ENCODE assay signal across 1 cellular context in the genomic region with DNA sequence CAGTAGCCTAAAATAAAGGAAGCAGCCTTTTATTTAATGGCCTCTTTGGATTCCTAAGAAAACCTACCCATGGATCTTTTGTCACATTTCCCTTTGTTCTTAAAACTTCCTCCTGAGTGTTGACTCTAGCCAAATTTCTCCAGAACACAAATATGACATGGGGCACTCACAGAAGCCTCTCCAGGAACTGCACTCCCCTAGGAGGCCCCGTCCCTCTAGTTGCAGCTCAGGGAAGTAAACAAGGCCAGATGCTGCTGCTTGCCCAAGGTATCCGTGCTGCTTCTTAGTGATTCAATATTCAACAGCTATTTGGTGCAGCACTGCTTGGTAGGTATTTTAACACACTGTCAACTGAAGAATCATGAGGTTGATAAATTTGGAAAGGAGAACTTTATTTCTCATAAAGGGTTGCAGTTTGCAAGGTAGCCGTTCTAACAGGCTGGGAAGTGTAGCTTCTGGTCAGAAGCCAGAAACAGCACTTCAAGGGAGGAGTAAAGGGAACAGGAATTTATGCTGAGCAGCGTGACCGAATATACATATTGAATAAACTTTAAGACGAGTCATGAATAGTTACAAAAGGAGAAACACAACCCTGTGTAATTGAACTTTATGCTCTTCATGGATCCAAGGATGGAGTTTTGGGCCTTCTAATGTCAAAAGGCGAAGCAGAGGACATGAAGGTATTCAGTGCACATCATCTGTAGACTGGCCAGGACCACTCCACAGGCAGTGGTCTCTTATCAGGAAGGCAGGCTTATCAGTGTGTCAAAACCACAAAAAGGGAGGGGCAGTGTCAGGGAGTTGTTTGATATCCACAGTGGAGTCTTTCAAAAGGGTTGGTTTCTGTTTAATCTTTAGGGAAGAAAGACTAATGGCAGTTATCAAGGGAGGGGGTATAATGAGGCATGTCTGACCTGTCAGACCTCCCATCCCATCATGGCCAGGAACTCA.
A peak's percentile ranks its signal among the peaks of the same experiment; 100 is the strongest.
TF ChIP-seq lines count a peak whose summit lies in the region.

No MANE protein-coding gene starts in this region.

TF ChIP-seq in K562, 482 proteins besides CTCF, POLR2A, EP300 and RAD21 (continued from another document and continues in another):
- no peak for TF ChIP-seq NFXL1 (CRISPR knock-in tag; IDR thresholded peaks at IDR 0.05)
- TF ChIP-seq MEF2D (tag; conservative IDR thresholded peaks at IDR 0.05; ENCODE audit: low read depth) = no peak
- TF ChIP-seq, protein P1, sequence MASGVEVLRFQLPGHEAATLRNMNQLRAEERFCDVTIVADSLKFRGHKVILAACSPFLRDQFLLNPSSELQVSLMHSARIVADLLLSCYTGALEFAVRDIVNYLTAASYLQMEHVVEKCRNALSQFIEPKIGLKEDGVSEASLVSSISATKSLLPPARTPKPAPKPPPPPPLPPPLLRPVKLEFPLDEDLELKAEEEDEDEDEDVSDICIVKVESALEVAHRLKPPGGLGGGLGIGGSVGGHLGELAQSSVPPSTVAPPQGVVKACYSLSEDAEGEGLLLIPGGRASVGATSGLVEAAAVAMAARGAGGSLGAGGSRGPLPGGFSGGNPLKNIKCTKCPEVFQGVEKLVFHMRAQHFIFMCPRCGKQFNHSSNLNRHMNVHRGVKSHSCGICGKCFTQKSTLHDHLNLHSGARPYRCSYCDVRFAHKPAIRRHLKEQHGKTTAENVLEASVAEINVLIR (CRISPR knock-in tag; IDR thresholded peaks at IDR 0.05) = no peak
- TF ChIP-seq, protein P2, sequence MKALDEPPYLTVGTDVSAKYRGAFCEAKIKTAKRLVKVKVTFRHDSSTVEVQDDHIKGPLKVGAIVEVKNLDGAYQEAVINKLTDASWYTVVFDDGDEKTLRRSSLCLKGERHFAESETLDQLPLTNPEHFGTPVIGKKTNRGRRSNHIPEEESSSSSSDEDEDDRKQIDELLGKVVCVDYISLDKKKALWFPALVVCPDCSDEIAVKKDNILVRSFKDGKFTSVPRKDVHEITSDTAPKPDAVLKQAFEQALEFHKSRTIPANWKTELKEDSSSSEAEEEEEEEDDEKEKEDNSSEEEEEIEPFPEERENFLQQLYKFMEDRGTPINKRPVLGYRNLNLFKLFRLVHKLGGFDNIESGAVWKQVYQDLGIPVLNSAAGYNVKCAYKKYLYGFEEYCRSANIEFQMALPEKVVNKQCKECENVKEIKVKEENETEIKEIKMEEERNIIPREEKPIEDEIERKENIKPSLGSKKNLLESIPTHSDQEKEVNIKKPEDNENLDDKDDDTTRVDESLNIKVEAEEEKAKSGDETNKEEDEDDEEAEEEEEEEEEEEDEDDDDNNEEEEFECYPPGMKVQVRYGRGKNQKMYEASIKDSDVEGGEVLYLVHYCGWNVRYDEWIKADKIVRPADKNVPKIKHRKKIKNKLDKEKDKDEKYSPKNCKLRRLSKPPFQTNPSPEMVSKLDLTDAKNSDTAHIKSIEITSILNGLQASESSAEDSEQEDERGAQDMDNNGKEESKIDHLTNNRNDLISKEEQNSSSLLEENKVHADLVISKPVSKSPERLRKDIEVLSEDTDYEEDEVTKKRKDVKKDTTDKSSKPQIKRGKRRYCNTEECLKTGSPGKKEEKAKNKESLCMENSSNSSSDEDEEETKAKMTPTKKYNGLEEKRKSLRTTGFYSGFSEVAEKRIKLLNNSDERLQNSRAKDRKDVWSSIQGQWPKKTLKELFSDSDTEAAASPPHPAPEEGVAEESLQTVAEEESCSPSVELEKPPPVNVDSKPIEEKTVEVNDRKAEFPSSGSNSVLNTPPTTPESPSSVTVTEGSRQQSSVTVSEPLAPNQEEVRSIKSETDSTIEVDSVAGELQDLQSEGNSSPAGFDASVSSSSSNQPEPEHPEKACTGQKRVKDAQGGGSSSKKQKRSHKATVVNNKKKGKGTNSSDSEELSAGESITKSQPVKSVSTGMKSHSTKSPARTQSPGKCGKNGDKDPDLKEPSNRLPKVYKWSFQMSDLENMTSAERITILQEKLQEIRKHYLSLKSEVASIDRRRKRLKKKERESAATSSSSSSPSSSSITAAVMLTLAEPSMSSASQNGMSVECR (CRISPR knock-in tag; IDR thresholded peaks at IDR 0.05) = no peak
- no peak for TF ChIP-seq BCL6 (CRISPR knock-in tag; IDR thresholded peaks at IDR 0.05)
- TF ChIP-seq ZNF764 (CRISPR knock-in tag; IDR thresholded peaks at IDR 0.05; ENCODE audit: low read depth) = no peak
- TF ChIP-seq, protein P3, sequence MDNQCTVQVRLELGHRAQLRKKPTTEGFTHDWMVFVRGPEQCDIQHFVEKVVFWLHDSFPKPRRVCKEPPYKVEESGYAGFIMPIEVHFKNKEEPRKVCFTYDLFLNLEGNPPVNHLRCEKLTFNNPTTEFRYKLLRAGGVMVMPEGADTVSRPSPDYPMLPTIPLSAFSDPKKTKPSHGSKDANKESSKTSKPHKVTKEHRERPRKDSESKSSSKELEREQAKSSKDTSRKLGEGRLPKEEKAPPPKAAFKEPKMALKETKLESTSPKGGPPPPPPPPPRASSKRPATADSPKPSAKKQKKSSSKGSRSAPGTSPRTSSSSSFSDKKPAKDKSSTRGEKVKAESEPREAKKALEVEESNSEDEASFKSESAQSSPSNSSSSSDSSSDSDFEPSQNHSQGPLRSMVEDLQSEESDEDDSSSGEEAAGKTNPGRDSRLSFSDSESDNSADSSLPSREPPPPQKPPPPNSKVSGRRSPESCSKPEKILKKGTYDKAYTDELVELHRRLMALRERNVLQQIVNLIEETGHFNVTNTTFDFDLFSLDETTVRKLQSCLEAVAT (IDR thresholded peaks at IDR 0.05) = peak in 1 of 2 experiments; percentile 95; a peak in 2 of 4 replicates
- TF ChIP-seq ZC3H4 (CRISPR knock-in tag; IDR thresholded peaks at IDR 0.05; ENCODE audit: borderline replicate concordance) = no peak
- TF ChIP-seq ZC3H8 (IDR thresholded peaks at IDR 0.05) = no peak
- TF ChIP-seq ATF7 (IDR thresholded peaks at IDR 0.05) = 0 out of 2 replicates have a peak, but pooled peaks have one; percentile 14
- TF ChIP-seq BRF1 (IDR thresholded peaks at IDR 0.05; ENCODE audit: borderline replicate concordance, extremely low read depth, insufficient read length) = no peak
- peak; percentile 94; the same call in 1 of the 2 replicates for TF ChIP-seq ESRRA (IDR thresholded peaks at IDR 0.05; ENCODE audit: borderline replicate concordance, low read depth)
- no peak for TF ChIP-seq HDAC6 (IDR thresholded peaks at IDR 0.05; ENCODE audit: low read depth, low read length)
- TF ChIP-seq, protein P4, sequence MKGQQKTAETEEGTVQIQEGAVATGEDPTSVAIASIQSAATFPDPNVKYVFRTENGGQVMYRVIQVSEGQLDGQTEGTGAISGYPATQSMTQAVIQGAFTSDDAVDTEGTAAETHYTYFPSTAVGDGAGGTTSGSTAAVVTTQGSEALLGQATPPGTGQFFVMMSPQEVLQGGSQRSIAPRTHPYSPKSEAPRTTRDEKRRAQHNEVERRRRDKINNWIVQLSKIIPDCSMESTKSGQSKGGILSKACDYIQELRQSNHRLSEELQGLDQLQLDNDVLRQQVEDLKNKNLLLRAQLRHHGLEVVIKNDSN (CRISPR knock-in tag; IDR thresholded peaks at IDR 0.05) = no peak
- TF ChIP-seq, protein P5, sequence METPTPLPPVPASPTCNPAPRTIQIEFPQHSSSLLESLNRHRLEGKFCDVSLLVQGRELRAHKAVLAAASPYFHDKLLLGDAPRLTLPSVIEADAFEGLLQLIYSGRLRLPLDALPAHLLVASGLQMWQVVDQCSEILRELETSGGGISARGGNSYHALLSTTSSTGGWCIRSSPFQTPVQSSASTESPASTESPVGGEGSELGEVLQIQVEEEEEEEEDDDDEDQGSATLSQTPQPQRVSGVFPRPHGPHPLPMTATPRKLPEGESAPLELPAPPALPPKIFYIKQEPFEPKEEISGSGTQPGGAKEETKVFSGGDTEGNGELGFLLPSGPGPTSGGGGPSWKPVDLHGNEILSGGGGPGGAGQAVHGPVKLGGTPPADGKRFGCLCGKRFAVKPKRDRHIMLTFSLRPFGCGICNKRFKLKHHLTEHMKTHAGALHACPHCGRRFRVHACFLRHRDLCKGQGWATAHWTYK (CRISPR knock-in tag; IDR thresholded peaks at IDR 0.05) = no peak
- TF ChIP-seq BACH1 (tag; IDR thresholded peaks at IDR 0.05) = no peak
- TF ChIP-seq ZFP30 (CRISPR knock-in tag; IDR thresholded peaks at IDR 0.05; ENCODE audit: borderline replicate concordance) = no peak
- no peak for TF ChIP-seq NELFE (IDR thresholded peaks at IDR 0.05; ENCODE audit: insufficient read depth, insufficient read length)
- TF ChIP-seq, protein P6, sequence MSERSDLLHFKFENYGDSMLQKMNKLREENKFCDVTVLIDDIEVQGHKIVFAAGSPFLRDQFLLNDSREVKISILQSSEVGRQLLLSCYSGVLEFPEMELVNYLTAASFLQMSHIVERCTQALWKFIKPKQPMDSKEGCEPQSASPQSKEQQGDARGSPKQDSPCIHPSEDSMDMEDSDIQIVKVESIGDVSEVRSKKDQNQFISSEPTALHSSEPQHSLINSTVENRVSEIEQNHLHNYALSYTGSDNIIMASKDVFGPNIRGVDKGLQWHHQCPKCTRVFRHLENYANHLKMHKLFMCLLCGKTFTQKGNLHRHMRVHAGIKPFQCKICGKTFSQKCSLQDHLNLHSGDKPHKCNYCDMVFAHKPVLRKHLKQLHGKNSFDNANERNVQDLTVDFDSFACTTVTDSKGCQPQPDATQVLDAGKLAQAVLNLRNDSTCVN (CRISPR knock-in tag; IDR thresholded peaks at IDR 0.05) = no peak
- TF ChIP-seq ZNF165 (CRISPR knock-in tag; IDR thresholded peaks at IDR 0.05; ENCODE audit: borderline replicate concordance) = no peak
- TF ChIP-seq, protein P7, sequence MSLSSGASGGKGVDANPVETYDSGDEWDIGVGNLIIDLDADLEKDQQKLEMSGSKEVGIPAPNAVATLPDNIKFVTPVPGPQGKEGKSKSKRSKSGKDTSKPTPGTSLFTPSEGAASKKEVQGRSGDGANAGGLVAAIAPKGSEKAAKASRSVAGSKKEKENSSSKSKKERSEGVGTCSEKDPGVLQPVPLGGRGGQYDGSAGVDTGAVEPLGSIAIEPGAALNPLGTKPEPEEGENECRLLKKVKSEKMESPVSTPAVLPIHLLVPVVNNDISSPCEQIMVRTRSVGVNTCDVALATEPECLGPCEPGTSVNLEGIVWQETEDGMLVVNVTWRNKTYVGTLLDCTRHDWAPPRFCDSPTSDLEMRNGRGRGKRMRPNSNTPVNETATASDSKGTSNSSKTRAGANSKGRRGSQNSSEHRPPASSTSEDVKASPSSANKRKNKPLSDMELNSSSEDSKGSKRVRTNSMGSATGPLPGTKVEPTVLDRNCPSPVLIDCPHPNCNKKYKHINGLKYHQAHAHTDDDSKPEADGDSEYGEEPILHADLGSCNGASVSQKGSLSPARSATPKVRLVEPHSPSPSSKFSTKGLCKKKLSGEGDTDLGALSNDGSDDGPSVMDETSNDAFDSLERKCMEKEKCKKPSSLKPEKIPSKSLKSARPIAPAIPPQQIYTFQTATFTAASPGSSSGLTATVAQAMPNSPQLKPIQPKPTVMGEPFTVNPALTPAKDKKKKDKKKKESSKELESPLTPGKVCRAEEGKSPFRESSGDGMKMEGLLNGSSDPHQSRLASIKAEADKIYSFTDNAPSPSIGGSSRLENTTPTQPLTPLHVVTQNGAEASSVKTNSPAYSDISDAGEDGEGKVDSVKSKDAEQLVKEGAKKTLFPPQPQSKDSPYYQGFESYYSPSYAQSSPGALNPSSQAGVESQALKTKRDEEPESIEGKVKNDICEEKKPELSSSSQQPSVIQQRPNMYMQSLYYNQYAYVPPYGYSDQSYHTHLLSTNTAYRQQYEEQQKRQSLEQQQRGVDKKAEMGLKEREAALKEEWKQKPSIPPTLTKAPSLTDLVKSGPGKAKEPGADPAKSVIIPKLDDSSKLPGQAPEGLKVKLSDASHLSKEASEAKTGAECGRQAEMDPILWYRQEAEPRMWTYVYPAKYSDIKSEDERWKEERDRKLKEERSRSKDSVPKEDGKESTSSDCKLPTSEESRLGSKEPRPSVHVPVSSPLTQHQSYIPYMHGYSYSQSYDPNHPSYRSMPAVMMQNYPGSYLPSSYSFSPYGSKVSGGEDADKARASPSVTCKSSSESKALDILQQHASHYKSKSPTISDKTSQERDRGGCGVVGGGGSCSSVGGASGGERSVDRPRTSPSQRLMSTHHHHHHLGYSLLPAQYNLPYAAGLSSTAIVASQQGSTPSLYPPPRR (CRISPR knock-in tag; IDR thresholded peaks at IDR 0.05; ENCODE audit: borderline replicate concordance) = no peak
- TF ChIP-seq TOE1 (IDR thresholded peaks at IDR 0.05; ENCODE audit: borderline replicate concordance) = no peak
- TF ChIP-seq TOE1 (CRISPR knock-in tag; IDR thresholded peaks at IDR 0.05; ENCODE audit: borderline replicate concordance, low read depth) = no peak
- no peak for TF ChIP-seq POLR2H (tag; IDR thresholded peaks at IDR 0.05; ENCODE audit: low read depth)
- TF ChIP-seq, protein P8, sequence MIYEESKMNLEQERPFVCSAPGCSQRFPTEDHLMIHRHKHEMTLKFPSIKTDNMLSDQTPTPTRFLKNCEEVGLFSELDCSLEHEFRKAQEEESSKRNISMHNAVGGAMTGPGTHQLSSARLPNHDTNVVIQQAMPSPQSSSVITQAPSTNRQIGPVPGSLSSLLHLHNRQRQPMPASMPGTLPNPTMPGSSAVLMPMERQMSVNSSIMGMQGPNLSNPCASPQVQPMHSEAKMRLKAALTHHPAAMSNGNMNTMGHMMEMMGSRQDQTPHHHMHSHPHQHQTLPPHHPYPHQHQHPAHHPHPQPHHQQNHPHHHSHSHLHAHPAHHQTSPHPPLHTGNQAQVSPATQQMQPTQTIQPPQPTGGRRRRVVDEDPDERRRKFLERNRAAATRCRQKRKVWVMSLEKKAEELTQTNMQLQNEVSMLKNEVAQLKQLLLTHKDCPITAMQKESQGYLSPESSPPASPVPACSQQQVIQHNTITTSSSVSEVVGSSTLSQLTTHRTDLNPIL (CRISPR knock-in tag; IDR thresholded peaks at IDR 0.05) = no peak
- TF ChIP-seq, protein P9, sequence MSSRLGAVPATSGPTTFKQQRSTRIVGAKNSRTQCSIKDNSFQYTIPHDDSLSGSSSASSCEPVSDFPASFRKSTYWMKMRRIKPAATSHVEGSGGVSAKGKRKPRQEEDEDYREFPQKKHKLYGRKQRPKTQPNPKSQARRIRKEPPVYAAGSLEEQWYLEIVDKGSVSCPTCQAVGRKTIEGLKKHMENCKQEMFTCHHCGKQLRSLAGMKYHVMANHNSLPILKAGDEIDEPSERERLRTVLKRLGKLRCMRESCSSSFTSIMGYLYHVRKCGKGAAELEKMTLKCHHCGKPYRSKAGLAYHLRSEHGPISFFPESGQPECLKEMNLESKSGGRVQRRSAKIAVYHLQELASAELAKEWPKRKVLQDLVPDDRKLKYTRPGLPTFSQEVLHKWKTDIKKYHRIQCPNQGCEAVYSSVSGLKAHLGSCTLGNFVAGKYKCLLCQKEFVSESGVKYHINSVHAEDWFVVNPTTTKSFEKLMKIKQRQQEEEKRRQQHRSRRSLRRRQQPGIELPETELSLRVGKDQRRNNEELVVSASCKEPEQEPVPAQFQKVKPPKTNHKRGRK (tag; IDR thresholded peaks at IDR 0.05) = no peak
- TF ChIP-seq IRF2 (CRISPR knock-in tag; IDR thresholded peaks at IDR 0.05) = no peak
- TF ChIP-seq SLC30A9 (CRISPR knock-in tag; IDR thresholded peaks at IDR 0.05) = no peak
- no peak for TF ChIP-seq CBX3 (IDR thresholded peaks at IDR 0.05; ENCODE audit: borderline replicate concordance in 1 of 2, low read length in 2 of 2)
- no peak for TF ChIP-seq YBX1 (IDR thresholded peaks at IDR 0.05)
- TF ChIP-seq MTA1 (IDR thresholded peaks at IDR 0.05; ENCODE audit: borderline replicate concordance) = 0 out of 2 replicates have a peak, but pooled peaks have one; percentile 46
- TF ChIP-seq TCF3 (CRISPR knock-in tag; IDR thresholded peaks at IDR 0.05) = peak; percentile 45; the same call in 1 of the 2 replicates
- TF ChIP-seq C11orf30 (IDR thresholded peaks at IDR 0.05; ENCODE audit: low read depth) = no peak
- TF ChIP-seq ZNF668 (CRISPR knock-in tag; IDR thresholded peaks at IDR 0.05) = no peak
- no peak for TF ChIP-seq XRCC5 (IDR thresholded peaks at IDR 0.05; ENCODE audit: low read depth, low read length)
- TF ChIP-seq SMC3 (conservative IDR thresholded peaks at IDR 0.05; ENCODE audit: insufficient read depth, low read depth, low read length) = no peak
